In genomic region chr19:10399878-10400277, GRCh38 we compare ENCODE assay signal across 18 cellular contexts. TPM values are rescaled to one million over a fixed set of nuclear protein-coding genes. Genes with fewer than 3 reads are reported as not detected.
DNase-seq lines count a peak whose midpoint lies in the region; ATAC-seq and TF ChIP-seq lines count a peak whose summit lies in the region.
"Had no signal": no experiment of that assay in that cellular context is flagged by ENCODE, and none has a peak within 500 bp of the region (broad histone marks: within the 10 kb centered on the region; RNA-seq: fewer than 3 reads in every experiment).

No MANE protein-coding gene starts in this region.

- H3K36me3 ChIP-seq in NT2/D1 (ENCODE audit: insufficient read depth, insufficient read length, low read length) (peaks cover 66% of the 10 kb centered on the region), spleen (peaks cover 0 to 55% (median 15%) of the 10 kb centered on the region in 6 donors), aorta (ENCODE audit: control insufficient read depth in 1 of 2, insufficient read depth in 2 of 2, low read length in 1 of 2) (peaks cover 0 to 2% of the 10 kb centered on the region in 2 donors)

- no peak overlapping the region for H3K27ac Mint-ChIP-seq in nephron
- H3K27ac Mint-ChIP-seq: B cell; CD8-positive, alpha-beta T cell had no signal

- TF ChIP-seq CTCF in nephron (IDR thresholded peaks at IDR 0.05; ENCODE audit: unreplicated experiment in 3 of 3) (no peak), spleen (IDR thresholded peaks at IDR 0.05 in 8 of 11, conservative IDR thresholded peaks at IDR 0.05 in 3 of 11) (no peak)

- no peaks in the 10 kb centered on the region for H3K9me3 Mint-ChIP-seq in nephron
- H3K9me3 Mint-ChIP-seq: CD8-positive, alpha-beta T cell had no signal

- ATAC-seq in Right ventricle myocardium superior (ENCODE audit: poor library complexity) = peak; percentile 28
- no peak for ATAC-seq in aorta (ENCODE audit: low FRiP score)
- ATAC-seq: CD8-positive, alpha-beta T cell; Panc1 had no signal

- no peak for TF ChIP-seq POLR2A in spleen (IDR thresholded peaks at IDR 0.05)

- H3K9ac ChIP-seq in NT2/D1 (ENCODE audit: insufficient read length, low read depth) = peak overlapping the region; percentile 36
- H3K9ac ChIP-seq: KMS-11 had no signal

- peaks cover 16% of the 10 kb centered on the region for H3K27me3 Mint-ChIP-seq in nephron (ENCODE audit: low read depth)
- H3K27me3 Mint-ChIP-seq: B cell had no signal

- H3K4me3 Mint-ChIP-seq in nephron = peak overlapping the region in 2 of 3 experiments; percentile 23 to 99
- H3K4me3 Mint-ChIP-seq: B cell; CD8-positive, alpha-beta T cell had no signal

- H3K36me3 Mint-ChIP-seq in nephron (ENCODE audit: low read depth) = peaks cover 21% of the 10 kb centered on the region

- H3K9me3 ChIP-seq in NT2/D1 (ENCODE audit: insufficient read depth, low read length) (no peaks in the 10 kb centered on the region), spleen (no peaks in the 10 kb centered on the region), aorta (ENCODE audit: control insufficient read depth, low read length) (no peaks in the 10 kb centered on the region)
- H3K9me3 ChIP-seq: HAP-1 had no signal

- peaks cover 5% of the 10 kb centered on the region for H3K4me1 ChIP-seq in NT2/D1 (ENCODE audit: insufficient read depth, insufficient read length)
- peaks cover 38 to 88% (median 62%) of the 10 kb centered on the region in 6 donors for H3K4me1 ChIP-seq in spleen
- no peaks in the 10 kb centered on the region for H3K4me1 ChIP-seq in aorta (ENCODE audit: control insufficient read depth in 1 of 2, insufficient read depth in 2 of 2, low read length in 2 of 2)

- H3K4me1 Mint-ChIP-seq in nephron = peaks cover 16% of the 10 kb centered on the region

- H3K4me3 ChIP-seq in NT2/D1 (ENCODE audit: insufficient read length, low read depth) (no peak overlapping the region), spleen (no peak overlapping the region), aorta (ENCODE audit: low read length in 2 of 2) (no peak overlapping the region)
- H3K4me3 ChIP-seq: HAP-1 had no signal

- no peaks in the 10 kb centered on the region for H3K27me3 ChIP-seq in NT2/D1 (ENCODE audit: insufficient read depth, insufficient read length)
- H3K27me3 ChIP-seq in spleen (replicated peaks in 1 of 7) = peaks cover 0 to 8% (median 4%) of the 10 kb centered on the region in 7 donors
- H3K27me3 ChIP-seq in aorta (ENCODE audit: control insufficient read depth in 1 of 2, insufficient read depth in 2 of 2, low read length in 1 of 2) = no peaks in the 10 kb centered on the region

- H3K27ac ChIP-seq in spleen = peak overlapping the region in 5 of 8 donors; percentile 65 to 91 (median 84)
- no peak overlapping the region for H3K27ac ChIP-seq in aorta (ENCODE audit: low read depth in 1 of 2, low read length in 2 of 2)
- H3K27ac ChIP-seq: KMS-11 had no signal

- 74 to 96% (median 89%) methylated on average over 7 to 8 of the region's 8 CpGs for WGBS in spleen, 5 donors
- 64 to 76% methylated on average over 8 of the region's 8 CpGs for WGBS in aorta, 2 donors

- intact Hi-C loops in Right ventricle myocardium superior (cut with DNase I) (loop anchor here (5.0 kb wide), 1 partner anchor 167 kb away; the partner anchor contains the start of genes CDKN2D and KRI1), spleen (cut with DNase I; ENCODE audit: low total_unique reads) (loop anchor here (10.0 kb wide), 1 partner anchor 175 kb away; no protein-coding TSS in a partner anchor), aorta (cut with DNase I) (no loop called here)

- DNase-seq in NT2/D1 (ENCODE audit: low read depth, low spot score) (no peak), Right ventricle myocardium superior (peak; percentile 79), spleen (no peak), aorta (no peak), GOT3 (lab: John Stamatoyannopoulos, UW) (no peak)
- no peak for DNase-seq in stimulated activated CD4-positive, alpha-beta T cell treated with anti-CD3 and anti-CD28 coated beads, Interleukin-2, amount 100 ng/mL, for 24 hours
- DNase-seq: ACHN, MM.1S, NCI-H1105, NCI-H1694 treated with DMSO at 0.1 percent for 48 hours, NCI-H446, SHP77 treated with DMSO at 0.1 percent for 48 hours had no signal

RNA-seq across cellular contexts. Expression of gene CDC37, which starts 3.5 kb away (rescaled TPM):
- total RNA-seq in Right ventricle myocardium superior (146 TPM), spleen (100 to 1,000 TPM; 131 to 186 (median 150) TPM), aorta (100 to 1,000 TPM; 124 to 146 TPM)
- polyA plus RNA-seq in spleen (100 to 1,000 TPM; 142 to 387 (median 251) TPM), aorta (100 to 1,000 TPM; 121 to 260 TPM)

RNA-seq across cellular contexts. Expression of gene TYK2, which starts 19.5 kb away (rescaled TPM):
- total RNA-seq in Right ventricle myocardium superior = 60.3 TPM
- total RNA-seq in spleen = 100 to 1,000 TPM; 208 to 299 (median 246) TPM
- 100 to 1,000 TPM; 159 to 422 (median 257) TPM for polyA plus RNA-seq in spleen
- 100 to 1,000 TPM in 1 of 2 donors, 10 to 100 TPM in 1; 84.5 to 128 TPM for total RNA-seq in aorta
- polyA plus RNA-seq in aorta = 100 to 1,000 TPM in 1 of 2 donors, 10 to 100 TPM in 1; 33.2 to 253 TPM

RNA-seq across cellular contexts. Expression of gene PDE4A, which starts 20.5 kb away (rescaled TPM):
- 36.8 TPM for total RNA-seq in Right ventricle myocardium superior
- 10 to 100 TPM; 12.0 to 17.3 (median 13.3) TPM for total RNA-seq in spleen
- 1 to 10 TPM; 2.1 to 4.4 (median 3.2) TPM for polyA plus RNA-seq in spleen
- 10 to 100 TPM; 12.3 to 30.2 TPM for total RNA-seq in aorta
- polyA plus RNA-seq in aorta = 10 to 100 TPM in 1 of 2 donors, 1 to 10 TPM in 1; 8.6 to 13.6 TPM

Comparison
In these comparisons a context has a peak if more than half of its experiments do, and no peak if none do; other contexts are left out.
1. H3K27ac ChIP-seq: peak in spleen (5 of 8); none in aorta (0 of 2).
2. intact Hi-C loops: an anchor here in Right ventricle myocardium superior (5.0 kb wide) and spleen (10.0 kb wide); none called in aorta.